26 cellular contexts compared by ENCODE assay signal in the genomic region with DNA sequence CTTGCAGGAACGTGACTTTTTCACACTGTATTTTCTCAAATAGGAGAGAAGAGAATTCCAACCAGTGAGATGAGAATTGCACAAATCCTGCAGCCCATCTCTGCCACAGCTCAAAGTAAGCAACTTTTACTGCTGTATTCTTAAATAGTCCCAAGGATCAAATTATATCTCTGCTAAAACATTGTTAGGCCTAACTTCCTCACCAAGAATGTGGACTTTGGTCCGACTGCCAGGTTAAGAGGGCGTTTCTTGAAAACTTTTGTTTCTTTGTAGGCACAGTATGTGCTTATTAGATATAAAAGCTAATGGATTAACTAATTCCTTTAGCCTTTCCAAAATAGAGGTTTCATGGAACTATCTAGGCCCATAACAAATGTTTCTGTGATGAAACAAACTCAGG.
"Had no signal": no experiment of that assay in that cellular context is flagged by ENCODE, and none has a peak within 500 bp of the region (broad histone marks: within the 10 kb centered on the region; RNA-seq: fewer than 3 reads in every experiment).

No MANE protein-coding gene starts in this region.

- H3K9ac ChIP-seq: KMS-11, SK-N-SH had no signal

- H3K4me2 ChIP-seq: KMS-11, SK-N-SH had no signal

- H3K9me3 Mint-ChIP-seq: activated CD4-positive, alpha-beta memory T cell treated with anti-CD3 and anti-CD28 coated beads for 36 hours; activated CD4-positive, alpha-beta T cell treated with anti-CD3 and anti-CD28 coated beads, Interleukin-2, amount 10 ng/mL, durations not matched to agents 7 days and 5 days; activated naive CD4-positive, alpha-beta T cell treated with anti-CD3 and anti-CD28 coated beads for 36 hours; activated T-helper 17 cell treated with anti-CD3 and anti-CD28 coated beads, Interleukin-2, amount 50 U/mL, for 72 hours had no signal

- H3K4me3 ChIP-seq: SJCRH30 had no signal

- ATAC-seq: activated T-helper 17 cell treated with anti-CD3 and anti-CD28 coated beads, Interleukin-2, amount 50 U/mL, for 72 hours; Panc1 had no signal

- H3K36me3 ChIP-seq: brain microvascular endothelial cell, SJCRH30 had no signal

- H3K27me3 Mint-ChIP-seq: activated CD4-positive, alpha-beta memory T cell treated with anti-CD3 and anti-CD28 coated beads for 36 hours; activated CD4-positive, alpha-beta T cell treated with anti-CD3 and anti-CD28 coated beads, Interleukin-2, amount 10 ng/mL, durations not matched to agents 7 days and 5 days; activated naive CD8-positive, alpha-beta T cell had no signal

- H3K27ac ChIP-seq: brain microvascular endothelial cell, KMS-11, SJCRH30, VCaP had no signal

- H3K27ac Mint-ChIP-seq: activated CD4-positive, alpha-beta memory T cell treated with anti-CD3 and anti-CD28 coated beads for 36 hours; activated CD4-positive, alpha-beta T cell treated with anti-CD3 and anti-CD28 coated beads, Interleukin-2, amount 10 ng/mL, durations not matched to agents 7 days and 5 days; activated naive CD4-positive, alpha-beta T cell treated with anti-CD3 and anti-CD28 coated beads for 36 hours; activated naive CD8-positive, alpha-beta T cell; activated T-helper 17 cell treated with anti-CD3 and anti-CD28 coated beads, Interleukin-2, amount 50 U/mL, for 72 hours had no signal

- H3K4me3 Mint-ChIP-seq: activated CD4-positive, alpha-beta memory T cell treated with anti-CD3 and anti-CD28 coated beads for 36 hours; activated CD4-positive, alpha-beta T cell treated with anti-CD3 and anti-CD28 coated beads, Interleukin-2, amount 10 ng/mL, durations not matched to agents 7 days and 5 days; activated naive CD4-positive, alpha-beta T cell treated with anti-CD3 and anti-CD28 coated beads for 36 hours; activated naive CD8-positive, alpha-beta T cell; activated T-helper 17 cell treated with anti-CD3 and anti-CD28 coated beads, Interleukin-2, amount 50 U/mL, for 72 hours had no signal

- H3K36me3 Mint-ChIP-seq: activated CD4-positive, alpha-beta memory T cell treated with anti-CD3 and anti-CD28 coated beads for 36 hours; activated naive CD8-positive, alpha-beta T cell had no signal

- H3K27me3 ChIP-seq: brain microvascular endothelial cell, SJCRH30 had no signal

- DNase-seq: activated CD4-positive, alpha-beta memory T cell treated with anti-CD3 and anti-CD28 coated beads for 36 hours; activated CD4-positive, alpha-beta T cell treated with anti-CD3 and anti-CD28 coated beads, Interleukin-2, amount 10 ng/mL, durations not matched to agents 7 days and 5 days; activated CD4-positive, CD25-positive, alpha-beta regulatory T cell; activated CD8-positive, alpha-beta memory T cell treated with anti-CD3 and anti-CD28 coated beads for 24 hours; activated gamma-delta T cell; activated naive CD4-positive, alpha-beta T cell treated with anti-CD3 and anti-CD28 coated beads for 36 hours; activated T-cell treated with anti-CD3 and anti-CD28 coated beads, Interleukin-2, amount 50 U/mL, for 48 hours; amygdala; brain microvascular endothelial cell; NCI-H1092 treated with DMSO at 0.1 percent for 48 hours; NCI-H1417 treated with DMSO at 0.1 percent for 48 hours; NCI-H1694; NCI-H2029; NCI-H345; NCI-H510A; NCI-H526 treated with DMSO at 0.1 percent for 48 hours; NCI-H82; RPMI8226; SJCRH30; SK-N-SH; T-helper 1 cell had no signal

- H3K9me3 ChIP-seq: SJCRH30, SK-N-SH had no signal
